12 cellular contexts compared by ENCODE assay signal in genomic region chr6:84332139-84333034, GRCh38.
DNase-seq lines count a peak whose midpoint lies in the region; ATAC-seq and TF ChIP-seq lines count a peak whose summit lies in the region.
"Had no signal": no experiment of that assay in that cellular context is flagged by ENCODE, and none has a peak within 500 bp of the region (broad histone marks: within the 10 kb centered on the region; RNA-seq: fewer than 3 reads in every experiment).

No MANE protein-coding gene starts in this region.

- ATAC-seq in GM19395 (IDR thresholded peaks at IDR 0.05; ENCODE audit: unreplicated experiment) (peak; percentile 99), HG02840 (IDR thresholded peaks at IDR 0.05; ENCODE audit: low FRiP score, unreplicated experiment) (peak; percentile 94), HG03521 (IDR thresholded peaks at IDR 0.05; ENCODE audit: unreplicated experiment) (peak; percentile 95)
- ATAC-seq: naive thymus-derived CD8-positive, alpha-beta T cell had no signal

- peak; percentile 40 for DNase-seq in GM10248 (ENCODE audit: extremely low spot score)
- no peak for DNase-seq in DMS153 (lab: John Stamatoyannopoulos, UW)
- DNase-seq in NCI-H2196 (lab: John Stamatoyannopoulos, UW; ENCODE audit: unreplicated experiment), result no peak
- DNase-seq in islet precursor cell, result no peak
- no peak for DNase-seq in BE2C
- DNase-seq: activated CD4-positive, alpha-beta T cell treated with anti-CD3 and anti-CD28 coated beads, Interleukin-2, amount 50 U/mL, for 1 hour; naive thymus-derived CD8-positive, alpha-beta T cell; NCI-H1694 treated with DMSO at 0.1 percent for 48 hours; SHP77 treated with DMSO at 0.1 percent for 48 hours had no signal

- TF ChIP-seq CTCF in GM10248 (IDR thresholded peaks at IDR 0.05; ENCODE audit: control extremely low read depth, extremely low read depth, low read depth, missing control alignments) (no peak), BE2C (IDR thresholded peaks at IDR 0.05; ENCODE audit: low read depth, low read length) (no peak)

- H3K36me3 ChIP-seq in BE2C, result no peaks in the 10 kb centered on the region

- no peaks in the 10 kb centered on the region for H3K27me3 ChIP-seq in BE2C

- H3K9me3 ChIP-seq in BE2C, result no peaks in the 10 kb centered on the region

- CTCF ChIA-PET in GM10248 (lab: Yijun Ruan, JAX), result interaction anchor here (1.0 to 1.7 kb wide), 2 partner anchors 12 to 49 kb away, joined by 3 to 4 read pairs; no protein-coding TSS in a partner anchor

- H3K4me1 ChIP-seq in BE2C, result no peaks in the 10 kb centered on the region

- POLR2A ChIA-PET in GM10248 (lab: Yijun Ruan, JAX), result no interaction called here

- no peak overlapping the region for H3K4me3 ChIP-seq in BE2C (ENCODE audit: low read depth, low read length)
